In genomic region chr2:1553671-1554295, GRCh38 we compare ENCODE assay signal across 10 cellular contexts.
A peak's percentile ranks its signal among the peaks of the same experiment; 100 is the strongest.
DNase-seq lines count a peak whose midpoint lies in the region; ATAC-seq and TF ChIP-seq lines count a peak whose summit lies in the region.
"Had no signal": no experiment of that assay in that cellular context is flagged by ENCODE, and none has a peak within 500 bp of the region (broad histone marks: within the 10 kb centered on the region; RNA-seq: fewer than 3 reads in every experiment).

No MANE protein-coding gene starts in this region.

- TF ChIP-seq CTCF in HFF-Myc (IDR thresholded peaks at IDR 0.05; ENCODE audit: low read depth, low read length, missing control alignments) (peak; percentile 34), foreskin keratinocyte (conservative IDR thresholded peaks at IDR 0.05) (peak; percentile 34)

- DNase-seq in HFF-Myc (ENCODE audit: extremely low read depth, low read depth), result no peak
- peak; percentile 80 for DNase-seq in adipocyte (ENCODE audit: low read depth)
- DNase-seq in foreskin keratinocyte, result peak in 1 of 2 donors; percentile 39
- no peak for DNase-seq in NCI-H526 (lab: John Stamatoyannopoulos, UW)
- DNase-seq in NCI-H128 (lab: John Stamatoyannopoulos, UW; ENCODE audit: unreplicated experiment), result no peak
- no peak for DNase-seq in NCI-H1930 (lab: John Stamatoyannopoulos, UW)
- DNase-seq: activated CD4-positive, alpha-beta T cell treated with anti-CD3 and anti-CD28 coated beads, Interleukin-2, amount 50 U/mL, for 1 hour; hypothalamus; NCI-H1436 had no signal

- ATAC-seq in foreskin keratinocyte, result peak; percentile 24

- no peaks in the 10 kb centered on the region for H3K9me3 ChIP-seq in adipocyte (ENCODE audit: control insufficient read depth, low read length)
- no peaks in the 10 kb centered on the region for H3K9me3 ChIP-seq in subcutaneous abdominal adipose tissue (ENCODE audit: control insufficient read depth in 5 of 5, low read length in 5 of 5)

- peak overlapping the region; percentile 36 for H3K9ac ChIP-seq in adipocyte (ENCODE audit: low read length)
- H3K9ac ChIP-seq in subcutaneous abdominal adipose tissue (ENCODE audit: low read length in 5 of 5), result peak overlapping the region in 2 of 5 donors; percentile 19 to 42

- no peaks in the 10 kb centered on the region for H3K36me3 ChIP-seq in adipocyte (ENCODE audit: control insufficient read depth, insufficient read depth, low read length, severe bottlenecking)
- no peaks in the 10 kb centered on the region for H3K36me3 ChIP-seq in subcutaneous abdominal adipose tissue (ENCODE audit: control insufficient read depth in 5 of 5, insufficient read depth in 5 of 5, low read length in 5 of 5)

- H3K27ac ChIP-seq in foreskin keratinocyte, result no peak overlapping the region
- H3K27ac ChIP-seq in subcutaneous abdominal adipose tissue (ENCODE audit: low read depth, low read length), result peak overlapping the region; percentile 91

- peaks cover 25% of the 10 kb centered on the region for H3K4me1 ChIP-seq in adipocyte (ENCODE audit: control insufficient read depth, insufficient read depth, low read length)
- no peaks in the 10 kb centered on the region for H3K4me1 ChIP-seq in foreskin keratinocyte
- peaks cover 0 to 32% (median 27%) of the 10 kb centered on the region in 5 donors for H3K4me1 ChIP-seq in subcutaneous abdominal adipose tissue (ENCODE audit: control insufficient read depth in 5 of 5, insufficient read depth in 5 of 5, low read length in 5 of 5)

- H3K27me3 ChIP-seq in adipocyte (replicated peaks; ENCODE audit: control insufficient read depth, insufficient read depth, low read length) (peaks cover 11% of the 10 kb centered on the region), foreskin keratinocyte (peaks cover 6% of the 10 kb centered on the region), subcutaneous abdominal adipose tissue (ENCODE audit: control insufficient read depth in 5 of 5, insufficient read depth in 4 of 5, low read length in 5 of 5) (no peaks in the 10 kb centered on the region)

- H3K4me3 ChIP-seq in HFF-Myc (replicated peaks; ENCODE audit: low read depth, low read length) (no peak overlapping the region), adipocyte (ENCODE audit: low read length) (peak overlapping the region; percentile 8), subcutaneous abdominal adipose tissue (ENCODE audit: low read depth in 1 of 5, low read length in 5 of 5) (no peak overlapping the region)
